Comparison of ENCODE assay signal across 8 cellular contexts in the genomic region with DNA sequence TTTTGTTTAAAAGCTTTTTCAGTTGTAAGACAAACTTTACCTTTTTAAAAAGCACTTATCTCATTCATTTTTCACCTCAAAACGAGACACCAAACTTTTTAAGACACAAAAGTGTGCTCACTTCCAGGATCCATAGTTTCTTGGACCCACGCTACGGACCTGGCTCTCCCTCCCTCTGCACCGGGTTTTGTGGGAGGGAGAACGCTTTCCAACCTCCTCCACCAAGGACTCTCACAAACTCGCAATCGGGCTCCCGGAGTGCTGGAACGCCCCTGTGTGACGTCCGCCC. TPM values are rescaled to one million over a fixed set of nuclear protein-coding genes. Genes with fewer than 3 reads are reported as not detected.
DNase-seq lines count a peak whose midpoint lies in the region; ATAC-seq and TF ChIP-seq lines count a peak whose summit lies in the region.

No MANE protein-coding gene starts in this region.

- peak overlapping the region; percentile 91 to 96 for H3K4me3 ChIP-seq in HCT116 (replicated peaks in 1 of 2; ENCODE audit: low read depth in 1 of 2, low read length in 2 of 2)
- H3K4me3 ChIP-seq in adipocyte (ENCODE audit: low read length), result peak overlapping the region; percentile 85
- H3K4me3 ChIP-seq in iPS-18c (ENCODE audit: insufficient read depth, low read depth, low read length), result peak overlapping the region; percentile 93

- POLR2A ChIA-PET in HCT116 (lab: Charles Lee), result interaction anchor here (0.6 to 1.3 kb wide), 4 partner anchors 74 to 528 kb away, joined by 3 read pairs; a partner anchor contains a TSS

- H3K4me3 Mint-ChIP-seq in stimulated activated memory B cell treated with anti-CD40 and anti-IgM and Interleukin-4, amounts not matched to agents 10 μg/mL and 1 μg/mL and 100 μg/mL, for 72 hours, result peak overlapping the region; percentile 85

- no peaks in the 10 kb centered on the region for H3K9me3 ChIP-seq in HCT116 (ENCODE audit: control insufficient read depth in 1 of 2, insufficient read depth in 1 of 2, low read depth in 1 of 2, low read length in 2 of 2)
- H3K9me3 ChIP-seq in adipocyte (ENCODE audit: control insufficient read depth, low read length), result no peaks in the 10 kb centered on the region
- H3K9me3 ChIP-seq in iPS-18c (ENCODE audit: control insufficient read depth, insufficient read depth, low read length), result no peaks in the 10 kb centered on the region

- peak; percentile 14 for DNase-seq in AG09319 (ENCODE audit: extremely low read depth, low read depth)
- no peak for DNase-seq in HCT116 (ENCODE audit: low read depth, low spot score)
- peak; percentile 82 for DNase-seq in adipocyte (ENCODE audit: low read depth)
- DNase-seq in NCI-H187 treated with DMSO at 0.1 percent for 48 hours (lab: John Stamatoyannopoulos, UW), result no peak
- DNase-seq in retina, result no peak

- no peak for TF ChIP-seq CTCF in AG09319 (IDR thresholded peaks at IDR 0.05; ENCODE audit: low read depth, low read length)
- TF ChIP-seq CTCF in HCT116 (IDR thresholded peaks at IDR 0.05 in 2 of 3, conservative IDR thresholded peaks at IDR 0.05 in 1 of 3; ENCODE audit: borderline replicate concordance in 1 of 3, insufficient read depth in 1 of 3, low read depth in 2 of 3, low read length in 2 of 3), result no peak

- H3K4me1 ChIP-seq in HCT116 (ENCODE audit: control insufficient read depth in 1 of 2, insufficient read depth in 2 of 2, low read length in 2 of 2) (peaks cover 5 to 21% of the 10 kb centered on the region in 2 experiments; a peak in 3 of 4 replicates), adipocyte (ENCODE audit: control insufficient read depth, insufficient read depth, low read length) (peaks cover 30% of the 10 kb centered on the region)

- TF ChIP-seq RAD21 in HCT116 (IDR thresholded peaks at IDR 0.05; ENCODE audit: low read depth), result no peak

- H3K4me2 ChIP-seq in HCT116 (ENCODE audit: low read length), result peak overlapping the region; percentile 91

- peak overlapping the region; percentile 83 for H3K9ac ChIP-seq in HCT116 (ENCODE audit: low read length)
- peak overlapping the region; percentile 92 for H3K9ac ChIP-seq in adipocyte (ENCODE audit: low read length)

- peak overlapping the region; percentile 58 for H2AFZ ChIP-seq in HCT116 (ENCODE audit: low read depth, low read length, poor library complexity, severe bottlenecking)

- H3K27ac Mint-ChIP-seq in stimulated activated memory B cell treated with anti-CD40 and anti-IgM and Interleukin-4, amounts not matched to agents 10 μg/mL and 1 μg/mL and 100 μg/mL, for 72 hours, result peak overlapping the region; percentile 94

- intact Hi-C loops in HCT116 (cut with micrococcal nuclease), result loop anchor here (1.0 kb wide), 1 partner anchor 77 kb away; no protein-coding TSS in a partner anchor

- H3K9me3 Mint-ChIP-seq in stimulated activated memory B cell treated with anti-CD40 and anti-IgM and Interleukin-4, amounts not matched to agents 10 μg/mL and 1 μg/mL and 100 μg/mL, for 72 hours, result no peaks in the 10 kb centered on the region

- H3K36me3 Mint-ChIP-seq in stimulated activated memory B cell treated with anti-CD40 and anti-IgM and Interleukin-4, amounts not matched to agents 10 μg/mL and 1 μg/mL and 100 μg/mL, for 72 hours, result peaks cover 13% of the 10 kb centered on the region

- H3K36me3 ChIP-seq in HCT116 (ENCODE audit: control insufficient read depth in 1 of 2, insufficient read depth in 2 of 2, low read length in 2 of 2) (peaks cover 2 to 17% of the 10 kb centered on the region in 2 experiments; a peak in 2 of 4 replicates), adipocyte (ENCODE audit: control insufficient read depth, insufficient read depth, low read length, severe bottlenecking) (peaks cover 5% of the 10 kb centered on the region)

- H3K27me3 Mint-ChIP-seq in stimulated activated memory B cell treated with anti-CD40 and anti-IgM and Interleukin-4, amounts not matched to agents 10 μg/mL and 1 μg/mL and 100 μg/mL, for 72 hours, result no peaks in the 10 kb centered on the region

- ATAC-seq in HCT116 (no peak), GM19328 (IDR thresholded peaks at IDR 0.05; ENCODE audit: unreplicated experiment) (no peak)
- no peak for ATAC-seq in stimulated activated memory B cell treated with anti-CD40 and anti-IgM and Interleukin-4, amounts not matched to agents 10 μg/mL and 1 μg/mL and 100 μg/mL, for 72 hours

- H3K79me2 ChIP-seq in HCT116 (ENCODE audit: insufficient read depth, low read length), result peaks cover 44% of the 10 kb centered on the region

- no peaks in the 10 kb centered on the region for H4K20me1 ChIP-seq in HCT116 (ENCODE audit: insufficient read depth)

- TF ChIP-seq POLR2A in HCT116 (IDR thresholded peaks at IDR 0.05; ENCODE audit: borderline replicate concordance, extremely low read depth, insufficient read depth, insufficient read length), result no peak

- CTCF ChIA-PET in HCT116 (lab: Charles Lee), result no interaction called here

- RAD21 ChIA-PET in HCT116 (lab: Charles Lee; ENCODE audit: low non-redundant PET in 1 of 2, low total read pairs in 2 of 2, uncharacterized antibody in 2 of 2, unreplicated experiment in 2 of 2), result interaction anchor here in 1 of 2 experiments (0.6 kb wide), 1 partner anchor 17 kb away, joined by 3 read pairs; no protein-coding TSS in a partner anchor

- BruUV-seq in HCT116 (replicated peaks; lab: Mats Ljungman, UMichigan), result TSS peak; percentile 79

- no peaks in the 10 kb centered on the region for H3K9me2 ChIP-seq in HCT116 (ENCODE audit: insufficient read depth)

- no peaks in the 10 kb centered on the region for H3K27me3 ChIP-seq in HCT116 (ENCODE audit: insufficient read depth, low read length)
- no peaks in the 10 kb centered on the region for H3K27me3 ChIP-seq in adipocyte (replicated peaks; ENCODE audit: control insufficient read depth, insufficient read depth, low read length)

- peak overlapping the region; percentile 84 for H3K27ac ChIP-seq in HCT116 (ENCODE audit: low read depth, low read length)

- peaks cover 42% of the 10 kb centered on the region for H3K4me1 Mint-ChIP-seq in stimulated activated memory B cell treated with anti-CD40 and anti-IgM and Interleukin-4, amounts not matched to agents 10 μg/mL and 1 μg/mL and 100 μg/mL, for 72 hours

TF ChIP-seq in HCT116, 20 proteins besides CTCF, POLR2A, EP300 and RAD21:
- TF ChIP-seq EZH2phosphoT487 (IDR thresholded peaks at IDR 0.05; ENCODE audit: borderline replicate concordance), result no peak
- TF ChIP-seq, protein P1, sequence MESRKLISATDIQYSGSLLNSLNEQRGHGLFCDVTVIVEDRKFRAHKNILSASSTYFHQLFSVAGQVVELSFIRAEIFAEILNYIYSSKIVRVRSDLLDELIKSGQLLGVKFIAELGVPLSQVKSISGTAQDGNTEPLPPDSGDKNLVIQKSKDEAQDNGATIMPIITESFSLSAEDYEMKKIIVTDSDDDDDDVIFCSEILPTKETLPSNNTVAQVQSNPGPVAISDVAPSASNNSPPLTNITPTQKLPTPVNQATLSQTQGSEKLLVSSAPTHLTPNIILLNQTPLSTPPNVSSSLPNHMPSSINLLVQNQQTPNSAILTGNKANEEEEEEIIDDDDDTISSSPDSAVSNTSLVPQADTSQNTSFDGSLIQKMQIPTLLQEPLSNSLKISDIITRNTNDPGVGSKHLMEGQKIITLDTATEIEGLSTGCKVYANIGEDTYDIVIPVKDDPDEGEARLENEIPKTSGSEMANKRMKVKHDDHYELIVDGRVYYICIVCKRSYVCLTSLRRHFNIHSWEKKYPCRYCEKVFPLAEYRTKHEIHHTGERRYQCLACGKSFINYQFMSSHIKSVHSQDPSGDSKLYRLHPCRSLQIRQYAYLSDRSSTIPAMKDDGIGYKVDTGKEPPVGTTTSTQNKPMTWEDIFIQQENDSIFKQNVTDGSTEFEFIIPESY (IDR thresholded peaks at IDR 0.05; ENCODE audit: extremely low read depth, insufficient replicate concordance, low read length), result no peak
- no peak for TF ChIP-seq SP1 (IDR thresholded peaks at IDR 0.05; ENCODE audit: low read depth)
- TF ChIP-seq, protein P2, sequence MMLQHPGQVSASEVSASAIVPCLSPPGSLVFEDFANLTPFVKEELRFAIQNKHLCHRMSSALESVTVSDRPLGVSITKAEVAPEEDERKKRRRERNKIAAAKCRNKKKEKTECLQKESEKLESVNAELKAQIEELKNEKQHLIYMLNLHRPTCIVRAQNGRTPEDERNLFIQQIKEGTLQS (IDR thresholded peaks at IDR 0.05), result no peak
- no peak for TF ChIP-seq TCF7L2 (IDR thresholded peaks at IDR 0.05; ENCODE audit: borderline replicate concordance, extremely low read depth, insufficient read depth, insufficient read length)
- no peak for TF ChIP-seq EGR1 (IDR thresholded peaks at IDR 0.05; ENCODE audit: low read depth)
- TF ChIP-seq ELF1 (IDR thresholded peaks at IDR 0.05; ENCODE audit: borderline replicate concordance, low read depth), result no peak
- TF ChIP-seq ZFX (IDR thresholded peaks at IDR 0.05), result no peak
- TF ChIP-seq, protein P3, sequence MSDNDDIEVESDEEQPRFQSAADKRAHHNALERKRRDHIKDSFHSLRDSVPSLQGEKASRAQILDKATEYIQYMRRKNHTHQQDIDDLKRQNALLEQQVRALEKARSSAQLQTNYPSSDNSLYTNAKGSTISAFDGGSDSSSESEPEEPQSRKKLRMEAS (IDR thresholded peaks at IDR 0.05), result no peak
- TF ChIP-seq ZNF274 (IDR thresholded peaks at IDR 0.05; ENCODE audit: low read depth, low read length), result no peak
- no peak for TF ChIP-seq POLR2AphosphoS5 (IDR thresholded peaks at IDR 0.05; ENCODE audit: low read depth, low read length)
- TF ChIP-seq EZH2 (IDR thresholded peaks at IDR 0.05), result no peak
- no peak for TF ChIP-seq YY1 (IDR thresholded peaks at IDR 0.05; ENCODE audit: extremely low read depth, insufficient replicate concordance, low read depth, low read length)
TF ChIP-seq in HCT116: peak in this region for 0.

RNA-seq across cellular contexts. Expression of a gene that starts 0.4 kb away (rescaled TPM):
- total RNA-seq in HCT116 (2021; ENCODE audit: unreplicated experiment), result 0.20 TPM
- 0.03 TPM in 1 of 2 replicates, not detected in the other for polyA plus RNA-seq in HCT116 (2012)

RNA-seq across cellular contexts. Expression of a gene that starts 0.5 kb away (rescaled TPM):
- total RNA-seq in HCT116 (2021; ENCODE audit: unreplicated experiment), result 39.0 TPM
- 18.8 and 20.9 TPM in 2 replicates for polyA plus RNA-seq in HCT116 (2012)

Comparison
In these comparisons a context has a peak if more than half of its experiments do, and no peak if none do; other contexts are left out.
1. DNase-seq: peak in AG09319 (single experiment) and adipocyte (single experiment); none in HCT116 (single experiment), NCI-H187 treated with DMSO at 0.1 percent for 48 hours (single experiment) and retina (single experiment).
2. Peak in every context shown above with its lines, with median percentiles within 50 percentile points of each other: H3K4me3 ChIP-seq.